Comparison of ENCODE assay signal across 19 cellular contexts in the genomic region with DNA sequence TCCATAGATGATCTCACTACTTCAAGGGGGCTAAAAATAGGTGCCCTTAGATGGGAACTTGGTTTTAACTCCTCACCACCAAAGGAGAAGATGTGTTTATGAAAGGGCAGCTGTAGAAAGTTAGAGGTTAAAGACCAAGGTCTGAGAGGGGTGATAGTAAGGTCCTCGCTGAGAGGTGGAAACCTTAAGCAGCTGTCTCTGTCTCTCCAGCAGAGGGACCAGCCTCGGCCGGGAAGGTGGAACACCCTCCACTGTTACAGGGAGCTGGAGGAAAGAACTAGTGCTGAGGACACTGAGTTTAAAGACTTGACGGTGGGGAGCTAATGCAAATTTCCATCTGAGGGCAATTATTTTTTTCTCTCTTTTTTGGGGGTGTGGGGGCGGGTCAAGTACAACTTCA. TPM values are rescaled to one million over a fixed set of nuclear protein-coding genes. Genes with fewer than 3 reads are reported as not detected.
DNase-seq lines count a peak whose midpoint lies in the region; ATAC-seq, FAIRE-seq and TF ChIP-seq lines count a peak whose summit lies in the region.
"Had no signal": no experiment of that assay in that cellular context is flagged by ENCODE, and none has a peak within 500 bp of the region (broad histone marks: within the 10 kb centered on the region; RNA-seq: fewer than 3 reads in every experiment).

No MANE protein-coding gene starts in this region.

- dilution Hi-C loops in mammary epithelial cell (cut with HindIII; ENCODE audit: low sequenced_read_pairs), result no loop called here

- FAIRE-seq in K562 (lab: Jason Lieb, UNC), result peak; percentile 65

- ATAC-seq in K562, result peak; percentile 86
- no peak for ATAC-seq in stimulated activated effector memory CD8-positive, alpha-beta T cell treated with anti-CD3 and anti-CD28 coated beads, Interleukin-12 subunit alpha, Interleukin-12 subunit beta, amount 100 ng/mL, for 72 hours
- ATAC-seq: activated T-cell treated with anti-CD3 and anti-CD28 coated beads, Interleukin-2, amount 50 U/mL, for 4 hours had no signal

- POLR2A ChIA-PET in K562 (lab: Yijun Ruan, JAX), result interaction anchor here (0.7 to 2.0 kb wide), 3 partner anchors 12 to 14 kb away, joined by 3 to 12 read pairs (median 3); a partner anchor contains a TSS

- no peaks in the 10 kb centered on the region for H3K36me3 Mint-ChIP-seq in stimulated activated effector memory CD8-positive, alpha-beta T cell treated with anti-CD3 and anti-CD28 coated beads, Interleukin-12 subunit alpha, Interleukin-12 subunit beta, amount 100 ng/mL, for 72 hours
- H3K36me3 Mint-ChIP-seq: activated naive CD8-positive, alpha-beta T cell treated with anti-CD3 and anti-CD28 coated beads, Interleukin-2, amount 10 ng/mL, durations not matched to agents 7 days and 5 days; CD8-positive, alpha-beta memory T cell had no signal

- H3K27ac ChIP-seq in K562 (ENCODE audit: extremely low read depth, low read depth, low read length) (no peak overlapping the region), mammary epithelial cell (ENCODE audit: insufficient read depth, low read depth, low read length) (no peak overlapping the region)
- H3K27ac ChIP-seq: left ventricle myocardium inferior, ovary, Peyer's patch had no signal

- WGBS in K562 (ENCODE audit: insufficient coverage, low coverage, missing lambda C conversion rate), result 5% methylated on average over 5 of the region's 5 CpGs
- 92% methylated on average over 2 of the region's 5 CpGs for WGBS in mammary epithelial cell (ENCODE audit: low coverage, missing lambda C conversion rate)

- in situ Hi-C loops in K562 (cut with MboI) (no loop called here), mammary epithelial cell (cut with MboI; ENCODE audit: low sequenced_read_pairs in 2 of 2) (no loop called here)

- peaks cover 12 to 20% of the 10 kb centered on the region in 2 experiments; a peak in 4 of 5 replicates for H3K4me1 ChIP-seq in K562 (replicated peaks in 1 of 2; ENCODE audit: control insufficient read depth in 2 of 2, insufficient read depth in 2 of 2, low read length in 2 of 2)
- no peaks in the 10 kb centered on the region for H3K4me1 ChIP-seq in mammary epithelial cell (ENCODE audit: insufficient read depth, low read length)
- H3K4me1 ChIP-seq: left ventricle myocardium inferior, Peyer's patch had no signal

- no peak; a peak in 1 of 4 replicates for TF ChIP-seq RAD21 in K562 (CRISPR knock-in tag; conservative IDR thresholded peaks at IDR 0.05 in 1 of 2, IDR thresholded peaks at IDR 0.05 in 1 of 2)

- H3K4me2 ChIP-seq in K562 (ENCODE audit: insufficient read depth, low read length) (no peak overlapping the region), mammary epithelial cell (ENCODE audit: insufficient read depth, low read depth, low read length) (no peak overlapping the region)

- H3K36me3 ChIP-seq in K562 (ENCODE audit: control insufficient read depth, insufficient read depth, low read length) (no peaks in the 10 kb centered on the region), mammary epithelial cell (ENCODE audit: insufficient read depth, low read length) (no peaks in the 10 kb centered on the region)
- H3K36me3 ChIP-seq: left ventricle myocardium inferior, ovary, Peyer's patch had no signal

- no peaks in the 10 kb centered on the region for H3K9me3 Mint-ChIP-seq in stimulated activated effector memory CD8-positive, alpha-beta T cell treated with anti-CD3 and anti-CD28 coated beads, Interleukin-12 subunit alpha, Interleukin-12 subunit beta, amount 100 ng/mL, for 72 hours
- H3K9me3 Mint-ChIP-seq: activated CD4-positive, alpha-beta memory T cell treated with anti-CD3 and anti-CD28 coated beads, Interleukin-2, amount 10 ng/mL, durations not matched to agents 7 days and 5 days; activated naive CD8-positive, alpha-beta T cell treated with anti-CD3 and anti-CD28 coated beads, Interleukin-2, amount 10 ng/mL, durations not matched to agents 7 days and 5 days; activated T-cell treated with anti-CD3 and anti-CD28 coated beads, Interleukin-2, amount 50 U/mL, for 4 hours; CD8-positive, alpha-beta memory T cell had no signal

- DNase-seq in EH (ENCODE audit: low read depth) (peak; percentile 15), NB4 (ENCODE audit: low read depth) (peak; percentile 45), K562 (ENCODE audit: extremely low read depth in 1 of 4, low spot score in 3 of 4) (peak in 3 of 4 experiments; percentile 40 to 62 (median 59)), NCI-H1436 treated with DMSO at 0.1 percent for 48 hours (lab: John Stamatoyannopoulos, UW) (no peak), NCI-H1930 (lab: John Stamatoyannopoulos, UW) (no peak), mammary epithelial cell (no peak)
- DNase-seq in stimulated activated effector memory CD8-positive, alpha-beta T cell treated with anti-CD3 and anti-CD28 coated beads, Interleukin-12 subunit alpha, Interleukin-12 subunit beta, amount 100 ng/mL, for 72 hours (ENCODE audit: low spot score in 2 of 2), result no peak
- DNase-seq: activated CD4-positive, alpha-beta memory T cell treated with anti-CD3 and anti-CD28 coated beads, Interleukin-2, amount 10 ng/mL, durations not matched to agents 7 days and 5 days; activated naive CD8-positive, alpha-beta T cell treated with anti-CD3 and anti-CD28 coated beads, Interleukin-2, amount 10 ng/mL, durations not matched to agents 7 days and 5 days; activated T-cell treated with anti-CD3 and anti-CD28 coated beads, Interleukin-2, amount 50 U/mL, for 4 hours; CD8-positive, alpha-beta memory T cell; left ventricle myocardium inferior; NCI-H2081 treated with DMSO at 0.1 percent for 48 hours; NCI-H526 treated with DMSO at 0.1 percent for 48 hours; ovary; Peyer's patch; stimulated activated CD4-positive, alpha-beta T cell treated with anti-CD3 and anti-CD28 coated beads, Interleukin-4, amount 100 ng/mL, for 24 hours; stimulated activated CD8-positive, alpha-beta memory T cell treated with anti-CD3 and anti-CD28 coated beads, Interleukin-4, amount 100 ng/mL, for 48 hours had no signal

- TF ChIP-seq CTCF in NB4 (IDR thresholded peaks at IDR 0.05; ENCODE audit: low read depth, low read length), result peak; percentile 18
- TF ChIP-seq CTCF in K562 (IDR thresholded peaks at IDR 0.05 in 2 of 3, conservative IDR thresholded peaks at IDR 0.05 in 1 of 3; ENCODE audit: insufficient read depth in 2 of 3, low read depth in 1 of 3, low read length in 3 of 3), result peak; percentile 32 to 51 (median 46); a peak in 4 of 6 replicates
- TF ChIP-seq CTCF in mammary epithelial cell (conservative IDR thresholded peaks at IDR 0.05 in 1 of 2, IDR thresholded peaks at IDR 0.05 in 1 of 2; ENCODE audit: extremely low read depth in 1 of 2, insufficient read depth in 1 of 2, low read depth in 1 of 2, low read length in 2 of 2), result no peak

- no peak for TF ChIP-seq EP300 in K562 (IDR thresholded peaks at IDR 0.05; ENCODE audit: low read length)

- no peaks in the 10 kb centered on the region for H3K9me1 ChIP-seq in K562 (ENCODE audit: control insufficient read depth, insufficient read depth, low read length)

- CTCF ChIA-PET in K562 (lab: Yijun Ruan, JAX; ENCODE audit: low intra/inter-chr PET ratio) (no interaction called here), mammary epithelial cell (lab: Charles Lee; ENCODE audit: low non-redundant PET) (no interaction called here)

- H3K9ac ChIP-seq in K562 (ENCODE audit: insufficient read depth in 1 of 2, low read depth in 2 of 2, low read length in 2 of 2) (no peak overlapping the region), mammary epithelial cell (ENCODE audit: insufficient read depth, low read length) (no peak overlapping the region)

- peak overlapping the region; percentile 27 for H3K27ac Mint-ChIP-seq in stimulated activated effector memory CD8-positive, alpha-beta T cell treated with anti-CD3 and anti-CD28 coated beads, Interleukin-12 subunit alpha, Interleukin-12 subunit beta, amount 100 ng/mL, for 72 hours
- H3K27ac Mint-ChIP-seq: activated CD4-positive, alpha-beta memory T cell treated with anti-CD3 and anti-CD28 coated beads, Interleukin-2, amount 10 ng/mL, durations not matched to agents 7 days and 5 days; activated naive CD8-positive, alpha-beta T cell treated with anti-CD3 and anti-CD28 coated beads, Interleukin-2, amount 10 ng/mL, durations not matched to agents 7 days and 5 days had no signal

- H4K20me1 ChIP-seq in K562 (replicated peaks; ENCODE audit: control insufficient read depth, insufficient read depth, low read length) (no peaks in the 10 kb centered on the region), mammary epithelial cell (ENCODE audit: insufficient read depth, low read length) (no peaks in the 10 kb centered on the region)

- H3K4me3 ChIP-seq in NB4 (ENCODE audit: low read depth, low read length) (no peak overlapping the region), K562 (no peak overlapping the region), mammary epithelial cell (replicated peaks in 1 of 3; ENCODE audit: insufficient read depth in 1 of 3, low read depth in 2 of 3, low read length in 3 of 3) (no peak overlapping the region)
- H3K4me3 ChIP-seq: left ventricle myocardium inferior, ovary, Peyer's patch had no signal

- intact Hi-C loops in K562 (cut with micrococcal nuclease) (no loop called here), mammary epithelial cell (cut with micrococcal nuclease) (no loop called here)

- peaks cover 7% of the 10 kb centered on the region for H3K4me1 Mint-ChIP-seq in stimulated activated effector memory CD8-positive, alpha-beta T cell treated with anti-CD3 and anti-CD28 coated beads, Interleukin-12 subunit alpha, Interleukin-12 subunit beta, amount 100 ng/mL, for 72 hours
- H3K4me1 Mint-ChIP-seq: activated naive CD8-positive, alpha-beta T cell treated with anti-CD3 and anti-CD28 coated beads, Interleukin-2, amount 10 ng/mL, durations not matched to agents 7 days and 5 days; CD8-positive, alpha-beta memory T cell had no signal

- H3K9me3 ChIP-seq in K562 (replicated peaks; ENCODE audit: control insufficient read depth, insufficient read depth, low read depth, low read length), result no peaks in the 10 kb centered on the region
- H3K9me3 ChIP-seq in mammary epithelial cell (replicated peaks; ENCODE audit: insufficient read depth, low read length), result no peaks in the 10 kb centered on the region
- H3K9me3 ChIP-seq: left ventricle myocardium inferior, ovary, Peyer's patch had no signal

- no peak overlapping the region for H3K4me3 Mint-ChIP-seq in stimulated activated effector memory CD8-positive, alpha-beta T cell treated with anti-CD3 and anti-CD28 coated beads, Interleukin-12 subunit alpha, Interleukin-12 subunit beta, amount 100 ng/mL, for 72 hours
- H3K4me3 Mint-ChIP-seq: activated CD4-positive, alpha-beta memory T cell treated with anti-CD3 and anti-CD28 coated beads, Interleukin-2, amount 10 ng/mL, durations not matched to agents 7 days and 5 days; activated naive CD8-positive, alpha-beta T cell treated with anti-CD3 and anti-CD28 coated beads, Interleukin-2, amount 10 ng/mL, durations not matched to agents 7 days and 5 days; activated T-cell treated with anti-CD3 and anti-CD28 coated beads, Interleukin-2, amount 50 U/mL, for 4 hours; CD8-positive, alpha-beta memory T cell had no signal

- no peaks in the 10 kb centered on the region for H3K79me2 ChIP-seq in K562 (ENCODE audit: control insufficient read depth, insufficient read depth, low read length)
- no peaks in the 10 kb centered on the region for H3K79me2 ChIP-seq in mammary epithelial cell (ENCODE audit: insufficient read depth, low read length)

- TF ChIP-seq POLR2A in NB4 (IDR thresholded peaks at IDR 0.05; ENCODE audit: extremely low read depth, insufficient read length), result no peak
- no peak for TF ChIP-seq POLR2A in K562 (conservative IDR thresholded peaks at IDR 0.05)

- BruUV-seq in K562 (replicated peaks; lab: Mats Ljungman, UMichigan), result no TSS peak
- BruUV-seq in mammary epithelial cell (replicated peaks; lab: Mats Ljungman, UMichigan), result no TSS peak

- H3K27me3 ChIP-seq in K562 (ENCODE audit: control insufficient read depth in 2 of 2, insufficient read depth in 2 of 2, low read length in 2 of 2) (no peaks in the 10 kb centered on the region), mammary epithelial cell (ENCODE audit: insufficient read depth, low read length) (no peaks in the 10 kb centered on the region)
- H3K27me3 ChIP-seq: ovary, Peyer's patch had no signal

- H2AFZ ChIP-seq in K562 (ENCODE audit: low read depth, low read length) (peak overlapping the region; percentile 64), mammary epithelial cell (ENCODE audit: low read depth, low read length) (no peak overlapping the region)

RNA-seq across cellular contexts. Expression of a gene that starts 8.9 kb away (rescaled TPM):
- total RNA-seq in K562 (2011; cell fraction: chromatin; rRNA removed; ENCODE audit: low replicate concordance), result not detected in 2 replicates
- total RNA-seq in K562 (2011; cell fraction: nucleolus; rRNA removed), result not detected in 2 replicates
- not detected in 2 replicates for total RNA-seq in K562 (2011; cell fraction: nucleoplasm; rRNA removed)
- total RNA-seq in K562 (2014; rRNA removed) (0.05 TPM in 1 of 2 replicates, not detected in the other), K562 (2014; rRNA removed; fragmentation: Illumina TruSeq; extraction: Trizol) (not detected in 2 replicates), K562 (2015; rRNA removed; fragmentation: Illumina TruSeq; extraction: Trizol) (not detected in 2 replicates), K562 (2021) (not detected in 2 replicates), mammary epithelial cell (under 1 TPM in 1 of 2 donors, not detected in 1; 0.17 TPM)
- polyA plus RNA-seq in K562 (2011; rRNA removed) (not detected in 2 replicates), K562 (2014; fragmentation: Illumina TruSeq; extraction: Trizol) (not detected in 2 replicates), K562 (2014; fragmentation: Nextera tagmentation; extraction: Ambion mirVana) (not detected), K562 (2014; rRNA removed) (not detected in 2 replicates), mammary epithelial cell (0.23 TPM)
- not detected in 2 replicates for polyA plus RNA-seq in K562 (2011; cell fraction: cytosol; rRNA removed)
- not detected in 2 replicates for polyA plus RNA-seq in K562 (2011; cell fraction: nucleus; rRNA removed)
- polyA plus RNA-seq in K562 (2012), result 0.13 and 0.57 TPM in 2 replicates
- not detected in 2 replicates for polyA minus RNA-seq in K562 (2011; rRNA and poly(A)+ RNA removed)
- polyA minus RNA-seq in K562 (2011; cell fraction: cytosol; rRNA and poly(A)+ RNA removed), result not detected in 2 replicates
- polyA minus RNA-seq in K562 (2011; cell fraction: nucleus; rRNA and poly(A)+ RNA removed), result not detected in 2 replicates
- polyA minus RNA-seq in mammary epithelial cell, result not detected
- total RNA-seq: activated CD4-positive, alpha-beta memory T cell treated with anti-CD3 and anti-CD28 coated beads, Interleukin-2, amount 10 ng/mL, durations not matched to agents 7 days and 5 days; activated naive CD8-positive, alpha-beta T cell treated with anti-CD3 and anti-CD28 coated beads, Interleukin-2, amount 10 ng/mL, durations not matched to agents 7 days and 5 days; activated T-cell treated with anti-CD3 and anti-CD28 coated beads, Interleukin-2, amount 50 U/mL, for 4 hours; cardiac septum; CD8-positive, alpha-beta memory T cell; left ventricle myocardium inferior; ovary; Peyer's patch had no signal
- polyA plus RNA-seq: CD8-positive, alpha-beta memory T cell; ovary had no signal

RNA-seq across cellular contexts. Expression of a gene that starts 13.5 kb away (rescaled TPM):
- total RNA-seq in K562 (2011; cell fraction: chromatin; rRNA removed; ENCODE audit: low replicate concordance), result 200 and 563 TPM in 2 replicates
- total RNA-seq in K562 (2011; cell fraction: nucleolus; rRNA removed), result 88.4 and 105 TPM in 2 replicates
- 165 and 199 TPM in 2 replicates for total RNA-seq in K562 (2011; cell fraction: nucleoplasm; rRNA removed)
- total RNA-seq in K562 (2014; rRNA removed) (72.1 and 75.0 TPM in 2 replicates), K562 (2014; rRNA removed; fragmentation: Illumina TruSeq; extraction: Trizol) (148 and 174 TPM in 2 replicates), K562 (2015; rRNA removed; fragmentation: Illumina TruSeq; extraction: Trizol) (114 and 117 TPM in 2 replicates), K562 (2021) (148 and 150 TPM in 2 replicates), mammary epithelial cell (10 to 100 TPM; 17.3 to 65.8 TPM)
- polyA plus RNA-seq in K562 (2011; rRNA removed) (136 and 165 TPM in 2 replicates), K562 (2014; fragmentation: Illumina TruSeq; extraction: Trizol) (107 and 118 TPM in 2 replicates), K562 (2014; fragmentation: Nextera tagmentation; extraction: Ambion mirVana) (100 to 1,000 TPM in 1 of 2 experiments, 10 to 100 TPM in 1; 76.0 to 137 TPM), K562 (2014; rRNA removed) (107 and 131 TPM in 2 replicates), mammary epithelial cell (34.4 TPM)
- 29.1 and 43.5 TPM in 2 replicates for polyA plus RNA-seq in K562 (2011; cell fraction: cytosol; rRNA removed)
- 140 and 157 TPM in 2 replicates for polyA plus RNA-seq in K562 (2011; cell fraction: nucleus; rRNA removed)
- polyA plus RNA-seq in K562 (2012), result 98.0 and 135 TPM in 2 replicates
- 189 and 196 TPM in 2 replicates for polyA minus RNA-seq in K562 (2011; rRNA and poly(A)+ RNA removed)
- polyA minus RNA-seq in K562 (2011; cell fraction: cytosol; rRNA and poly(A)+ RNA removed), result 54.4 and 75.7 TPM in 2 replicates
- polyA minus RNA-seq in K562 (2011; cell fraction: nucleus; rRNA and poly(A)+ RNA removed), result 92.8 and 184 TPM in 2 replicates
- 43.7 TPM for polyA minus RNA-seq in mammary epithelial cell

Comparison
In these comparisons a context has a peak if more than half of its experiments do, and no peak if none do; other contexts are left out.
1. DNase-seq: peak in EH (single experiment), NB4 (single experiment) and K562 (3 of 4); none in stimulated activated effector memory CD8-positive, alpha-beta T cell treated with anti-CD3 and anti-CD28 coated beads, Interleukin-12 subunit alpha, Interleukin-12 subunit beta, amount 100 ng/mL, for 72 hours (0 of 2), NCI-H1436 treated with DMSO at 0.1 percent for 48 hours (single experiment), NCI-H1930 (0 of 2) and mammary epithelial cell (single experiment).
2. CTCF ChIP-seq: peak in NB4 (single experiment) and K562 (3 of 3); none in mammary epithelial cell (0 of 2).